Comparison of ENCODE assay signal across 14 cellular contexts in the genomic region with DNA sequence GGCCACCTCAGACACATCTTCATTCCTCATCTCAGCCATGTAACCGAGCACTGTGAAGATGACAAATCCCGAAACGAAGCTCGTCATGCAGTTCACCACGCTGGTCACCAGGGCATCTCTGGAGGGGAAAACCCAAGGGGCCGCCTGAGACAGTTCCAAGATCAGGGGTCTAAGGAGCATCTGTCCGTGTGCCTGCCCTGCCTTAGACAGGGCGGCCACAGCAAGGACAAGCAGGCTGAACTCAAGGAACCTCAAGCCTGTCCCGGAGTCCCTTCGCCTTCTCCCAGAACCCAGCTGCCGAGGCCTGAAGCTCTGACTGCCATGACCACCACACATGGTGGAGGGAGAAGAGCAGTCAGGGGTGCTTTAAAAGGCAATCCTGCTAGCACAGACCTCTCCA. TPM values are rescaled to one million over a fixed set of nuclear protein-coding genes. Genes with fewer than 3 reads are reported as not detected.
A peak's percentile ranks its signal among the peaks of the same experiment; 100 is the strongest.
DNase-seq lines count a peak whose midpoint lies in the region; ATAC-seq and TF ChIP-seq lines count a peak whose summit lies in the region.
"Had no signal": no experiment of that assay in that cellular context is flagged by ENCODE, and none has a peak within 500 bp of the region (broad histone marks: within the 10 kb centered on the region; RNA-seq: fewer than 3 reads in every experiment).

No MANE protein-coding gene starts in this region.

- no peaks in the 10 kb centered on the region for H3K36me3 Mint-ChIP-seq in activated T-helper 17 cell treated with anti-CD3 and anti-CD28 coated beads, Interleukin-2, amount 50 U/mL, for 72 hours (ENCODE audit: low read depth)

- H4K20me1 ChIP-seq in osteoblast (ENCODE audit: insufficient read depth, low read length): no peaks in the 10 kb centered on the region

- no peak overlapping the region for H3K4me3 ChIP-seq in osteoblast (ENCODE audit: insufficient read depth, low read length)
- H3K4me3 ChIP-seq in testis: no peak overlapping the region
- H3K4me3 ChIP-seq: heart right ventricle, psoas muscle had no signal

- no peak overlapping the region for H3K4me3 Mint-ChIP-seq in activated T-helper 17 cell treated with anti-CD3 and anti-CD28 coated beads, Interleukin-2, amount 50 U/mL, for 72 hours

- no peak overlapping the region for H3K27ac Mint-ChIP-seq in activated T-helper 17 cell treated with anti-CD3 and anti-CD28 coated beads, Interleukin-2, amount 50 U/mL, for 72 hours

- H3K27ac ChIP-seq in osteoblast (ENCODE audit: low read depth, low read length) (no peak overlapping the region), testis (no peak overlapping the region)
- H3K27ac ChIP-seq: heart right ventricle, psoas muscle had no signal

- H3K79me2 ChIP-seq in osteoblast (ENCODE audit: insufficient read depth, low read length): no peaks in the 10 kb centered on the region

- H3K4me1 Mint-ChIP-seq in activated T-helper 17 cell treated with anti-CD3 and anti-CD28 coated beads, Interleukin-2, amount 50 U/mL, for 72 hours: peaks cover 5% of the 10 kb centered on the region

- peaks cover 2% of the 10 kb centered on the region for H3K27me3 ChIP-seq in osteoblast (ENCODE audit: insufficient read depth, low read length)
- no peaks in the 10 kb centered on the region for H3K27me3 ChIP-seq in testis
- H3K27me3 ChIP-seq: heart right ventricle had no signal

- no peak for TF ChIP-seq POLR2A in testis (IDR thresholded peaks at IDR 0.05)

- H3K9me3 Mint-ChIP-seq in activated T-helper 17 cell treated with anti-CD3 and anti-CD28 coated beads, Interleukin-2, amount 50 U/mL, for 72 hours: no peaks in the 10 kb centered on the region

- H3K9me3 ChIP-seq in osteoblast (ENCODE audit: low read depth, low read length) (no peaks in the 10 kb centered on the region), testis (no peaks in the 10 kb centered on the region)
- H3K9me3 ChIP-seq: heart right ventricle, psoas muscle had no signal

- H2AFZ ChIP-seq in osteoblast (ENCODE audit: low read length): no peak overlapping the region

- intact Hi-C loops in testis (cut with DNase I; ENCODE audit: low total_unique reads): no loop called here

- no peaks in the 10 kb centered on the region for H3K36me3 ChIP-seq in osteoblast (ENCODE audit: insufficient read depth, low read length)
- H3K36me3 ChIP-seq in testis (ENCODE audit: low read depth, missing control alignments): no peaks in the 10 kb centered on the region
- H3K36me3 ChIP-seq: heart right ventricle had no signal

- H3K4me2 ChIP-seq in osteoblast (ENCODE audit: insufficient read depth, low read length): no peak overlapping the region

- peaks cover 2% of the 10 kb centered on the region for H3K27me3 Mint-ChIP-seq in activated T-helper 17 cell treated with anti-CD3 and anti-CD28 coated beads, Interleukin-2, amount 50 U/mL, for 72 hours

- TF ChIP-seq CTCF in GM12873 (IDR thresholded peaks at IDR 0.05; ENCODE audit: insufficient read depth, low read depth, low read length, missing control alignments) (peak; percentile 56), osteoblast (IDR thresholded peaks at IDR 0.05; ENCODE audit: extremely low read depth, low read depth, low read length) (no peak), testis (IDR thresholded peaks at IDR 0.05) (no peak)

- DNase-seq in NCI-H748 (lab: John Stamatoyannopoulos, UW; ENCODE audit: unreplicated experiment): no peak
- no peak for DNase-seq in osteoblast (ENCODE audit: insufficient read length, low spot score, missing footprints)
- DNase-seq in ureter (ENCODE audit: low spot score): no peak
- no peak for DNase-seq in testis
- DNase-seq: heart right ventricle; NCI-H146; psoas muscle; stimulated activated CD4-positive, alpha-beta T cell treated with anti-CD3 and anti-CD28 coated beads, Interleukin-2, amount 100 ng/mL, for 24 hours; substantia nigra had no signal

- 93% methylated on average over 8 to 11 of the region's 11 CpGs for WGBS in testis, 2 donors

- H3K4me1 ChIP-seq in osteoblast (ENCODE audit: insufficient read depth, low read length): no peaks in the 10 kb centered on the region
- H3K4me1 ChIP-seq in testis: no peaks in the 10 kb centered on the region
- H3K4me1 ChIP-seq: heart right ventricle, psoas muscle had no signal

- ATAC-seq in GM19025 (IDR thresholded peaks at IDR 0.05; ENCODE audit: low read depth, unreplicated experiment) (peak; percentile 82), HG02623 (IDR thresholded peaks at IDR 0.05; ENCODE audit: unreplicated experiment) (peak; percentile 58)
- ATAC-seq in activated T-helper 17 cell treated with anti-CD3 and anti-CD28 coated beads, Interleukin-2, amount 50 U/mL, for 72 hours (replicated peaks): peak; percentile 75
- ATAC-seq: heart right ventricle, psoas muscle had no signal

RNA-seq across cellular contexts. Expression of gene SLC6A4, which starts 22.7 kb away (rescaled TPM):
- not detected for total RNA-seq in activated T-helper 17 cell treated with anti-CD3 and anti-CD28 coated beads, Interleukin-2, amount 50 U/mL, for 72 hours
- total RNA-seq in osteoblast (0.36 TPM in 1 of 2 replicates, not detected in the other), ureter (1.3 TPM), testis (1 to 10 TPM; 1.7 to 2.4 TPM)
- 1.7 TPM for polyA plus RNA-seq in testis (ENCODE audit: insufficient read depth, low read depth, low replicate concordance)
- total RNA-seq: psoas muscle had no signal
- polyA plus RNA-seq: BJ had no signal
